9 cellular contexts compared by ENCODE assay signal in the genomic region with DNA sequence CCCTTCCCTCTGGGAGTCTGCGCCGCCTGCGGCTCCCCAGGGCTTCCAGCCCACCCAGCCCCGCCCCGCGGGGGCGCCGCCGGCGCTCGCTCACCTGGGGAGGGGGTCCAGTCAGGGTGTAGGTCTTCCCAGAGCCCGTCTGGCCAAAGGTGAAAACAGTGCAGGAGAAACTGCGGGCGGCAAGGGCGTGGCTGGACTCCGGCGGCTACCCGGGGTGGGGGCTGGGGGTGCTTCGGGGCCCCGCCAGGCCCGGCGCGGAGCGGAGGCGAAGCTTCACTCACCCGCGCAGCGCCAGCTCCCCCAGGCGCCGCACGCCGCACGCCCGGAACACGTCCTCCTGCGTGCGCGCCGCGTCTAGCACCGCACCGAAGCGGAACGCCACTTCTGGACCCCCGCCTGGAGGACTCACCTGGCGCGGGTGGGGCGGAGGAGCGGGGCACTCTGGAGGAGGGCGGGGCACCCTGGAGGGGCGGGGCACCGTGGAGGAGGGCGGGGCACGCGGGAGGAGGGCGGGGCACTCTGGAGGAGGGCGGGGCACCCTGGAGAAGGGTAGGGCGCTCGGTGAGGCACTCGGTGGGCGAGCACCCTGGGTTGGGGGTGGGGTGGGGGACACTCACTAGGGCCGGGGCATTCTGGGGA. TPM values are rescaled to one million over a fixed set of nuclear protein-coding genes. Genes with fewer than 3 reads are reported as not detected.
DNase-seq lines count a peak whose midpoint lies in the region; ATAC-seq and TF ChIP-seq lines count a peak whose summit lies in the region.
"Had no signal": no experiment of that assay in that cellular context is flagged by ENCODE, and none has a peak within 500 bp of the region (broad histone marks: within the 10 kb centered on the region; RNA-seq: fewer than 3 reads in every experiment).

No MANE protein-coding gene starts in this region.

- no peak for ATAC-seq in GM21367 (IDR thresholded peaks at IDR 0.05; ENCODE audit: unreplicated experiment)

- H3K36me3 ChIP-seq in BLaER1 (peaks cover 29% of the 10 kb centered on the region), thymus (ENCODE audit: control insufficient read depth, insufficient read depth) (no peaks in the 10 kb centered on the region), MM.1S (replicated peaks; ENCODE audit: insufficient read depth, low read length) (no peaks in the 10 kb centered on the region)
- H3K36me3 ChIP-seq in effector memory CD4-positive, alpha-beta T cell (ENCODE audit: control insufficient read depth, insufficient read depth, low read length) = no peaks in the 10 kb centered on the region

- no peak for TF ChIP-seq POLR2A in lower leg skin (IDR thresholded peaks at IDR 0.05)

- H3K4me3 ChIP-seq in BLaER1 (peak overlapping the region; percentile 81), lower leg skin (ENCODE audit: low read depth, poor library complexity, severe bottlenecking) (peak overlapping the region; percentile 6), thymus (ENCODE audit: low read length) (peak overlapping the region; percentile 24), MM.1S (ENCODE audit: low read length) (no peak overlapping the region)
- no peak overlapping the region for H3K4me3 ChIP-seq in effector memory CD4-positive, alpha-beta T cell (ENCODE audit: insufficient read depth, low read depth, low read length, poor library complexity, severe bottlenecking)

- H3K9me2 ChIP-seq in MM.1S (replicated peaks; ENCODE audit: insufficient read depth, low read length) = no peaks in the 10 kb centered on the region

- DNase-seq in M059J (ENCODE audit: low read depth) (peak; percentile 19), cerebellum (ENCODE audit: low spot score) (peak; percentile 53), lower leg skin (ENCODE audit: low spot score in 2 of 2) (peak in 1 of 2 donors; percentile 84), MM.1S (no peak)
- no peak for DNase-seq in effector memory CD4-positive, alpha-beta T cell

- H3K27ac ChIP-seq in BLaER1 = peak overlapping the region; percentile 79
- H3K27ac ChIP-seq in thymus (ENCODE audit: low read depth) = no peak overlapping the region
- H3K27ac ChIP-seq in MM.1S (ENCODE audit: low read length) = no peak overlapping the region
- no peak overlapping the region for H3K27ac ChIP-seq in effector memory CD4-positive, alpha-beta T cell (ENCODE audit: insufficient read depth, low read length, poor library complexity, severe bottlenecking)

- 0% methylated on average over 7 of the region's 62 CpGs; no CpG with 5 or more reads in 1 of the 2 donors for WGBS in lower leg skin, 2 donors
- WGBS in thymus = 3% methylated on average over 62 of the region's 62 CpGs

- H2AFZ ChIP-seq in MM.1S (ENCODE audit: low read length) = no peak overlapping the region

- no peak for TF ChIP-seq CTCF in lower leg skin (IDR thresholded peaks at IDR 0.05)
- TF ChIP-seq CTCF in MM.1S (IDR thresholded peaks at IDR 0.05; ENCODE audit: low read length) = no peak

- H3K4me2 ChIP-seq in BLaER1 (peak overlapping the region; percentile 98), MM.1S (ENCODE audit: low read depth, low read length) (no peak overlapping the region)

- intact Hi-C loops in lower leg skin (cut with DNase I; ENCODE audit: low total_unique reads) = no loop called here

- H3K9ac ChIP-seq in BLaER1 (peak overlapping the region; percentile 76), MM.1S (ENCODE audit: low read length) (no peak overlapping the region)

- H3F3A ChIP-seq in MM.1S (ENCODE audit: insufficient read depth, low read length) = no peaks in the 10 kb centered on the region

- H3K4me1 ChIP-seq in BLaER1 (peaks cover 71% of the 10 kb centered on the region), thymus (ENCODE audit: control insufficient read depth, insufficient read depth, low read length) (no peaks in the 10 kb centered on the region), MM.1S (ENCODE audit: low read length) (no peaks in the 10 kb centered on the region)
- H3K4me1 ChIP-seq in effector memory CD4-positive, alpha-beta T cell (ENCODE audit: control insufficient read depth, insufficient read depth, low read length, poor library complexity, severe bottlenecking) = no peaks in the 10 kb centered on the region

- H4K20me1 ChIP-seq in BLaER1 = no peaks in the 10 kb centered on the region
- H4K20me1 ChIP-seq in MM.1S (ENCODE audit: insufficient read depth, low read length) = no peaks in the 10 kb centered on the region

- H3K27me3 ChIP-seq in BLaER1 = no peaks in the 10 kb centered on the region
- H3K27me3 ChIP-seq in thymus (ENCODE audit: control insufficient read depth, insufficient read depth) = peaks cover 25% of the 10 kb centered on the region
- no peaks in the 10 kb centered on the region for H3K27me3 ChIP-seq in MM.1S (replicated peaks; ENCODE audit: insufficient read depth, low read length)
- peaks cover 14% of the 10 kb centered on the region for H3K27me3 ChIP-seq in effector memory CD4-positive, alpha-beta T cell (replicated peaks; ENCODE audit: control insufficient read depth, insufficient read depth, low read length, poor library complexity, severe bottlenecking)

- no peaks in the 10 kb centered on the region for H3K79me2 ChIP-seq in MM.1S (ENCODE audit: low read length)

- peaks cover 6% of the 10 kb centered on the region; the same call in 1 of the 2 replicates for H3K9me3 ChIP-seq in BLaER1
- no peaks in the 10 kb centered on the region for H3K9me3 ChIP-seq in thymus (ENCODE audit: control insufficient read depth)
- H3K9me3 ChIP-seq in MM.1S (replicated peaks; ENCODE audit: insufficient read depth, low read length) = no peaks in the 10 kb centered on the region
- H3K9me3 ChIP-seq in effector memory CD4-positive, alpha-beta T cell (ENCODE audit: control insufficient read depth, low read length) = no peaks in the 10 kb centered on the region

RNA-seq across cellular contexts. Expression of a gene that starts 1.0 kb away (rescaled TPM):
- 0.12 TPM in 1 of 2 replicates, not detected in the other for total RNA-seq in M059J (2014; rRNA removed; shearing (Covaris generic))
- 11.6 TPM for total RNA-seq in cerebellum
- total RNA-seq in lower leg skin = 1 to 10 TPM in 2 of 4 donors, under 1 TPM in 2; 0.53 to 5.3 (median 1.9) TPM
- 1.8 TPM for polyA plus RNA-seq in thymus
- total RNA-seq: subcutaneous adipose tissue had no signal

RNA-seq across cellular contexts. Expression of a gene that starts 20.0 kb away (rescaled TPM):
- 0.10 TPM in 1 of 2 replicates, not detected in the other for total RNA-seq in M059J (2014; rRNA removed; shearing (Covaris generic))
- not detected for total RNA-seq in cerebellum
- total RNA-seq in lower leg skin = not detected
- polyA plus RNA-seq in thymus = 0.82 TPM
- total RNA-seq: subcutaneous adipose tissue had no signal

RNA-seq across cellular contexts. Expression of a gene that starts 57.2 kb away (rescaled TPM):
- total RNA-seq in M059J (2014; rRNA removed; shearing (Covaris generic)) = 0.44 and 2.0 TPM in 2 replicates
- total RNA-seq in cerebellum (15.5 TPM), lower leg skin (10 to 100 TPM in 3 of 4 donors, 1 to 10 TPM in 1; 9.4 to 16.1 (median 12.3) TPM)
- polyA plus RNA-seq in thymus = 24.0 TPM

Comparison
In these comparisons a context has a peak if more than half of its experiments do, and no peak if none do; other contexts are left out.
1. H3K4me3 ChIP-seq: peak in BLaER1 (single experiment), lower leg skin (single experiment) and thymus (single experiment); none in MM.1S (single experiment) and effector memory CD4-positive, alpha-beta T cell (single experiment).
2. DNase-seq: peak in M059J (single experiment) and cerebellum (single experiment); none in MM.1S (single experiment) and effector memory CD4-positive, alpha-beta T cell (0 of 3).